8 cellular contexts compared by ENCODE assay signal in the genomic region with DNA sequence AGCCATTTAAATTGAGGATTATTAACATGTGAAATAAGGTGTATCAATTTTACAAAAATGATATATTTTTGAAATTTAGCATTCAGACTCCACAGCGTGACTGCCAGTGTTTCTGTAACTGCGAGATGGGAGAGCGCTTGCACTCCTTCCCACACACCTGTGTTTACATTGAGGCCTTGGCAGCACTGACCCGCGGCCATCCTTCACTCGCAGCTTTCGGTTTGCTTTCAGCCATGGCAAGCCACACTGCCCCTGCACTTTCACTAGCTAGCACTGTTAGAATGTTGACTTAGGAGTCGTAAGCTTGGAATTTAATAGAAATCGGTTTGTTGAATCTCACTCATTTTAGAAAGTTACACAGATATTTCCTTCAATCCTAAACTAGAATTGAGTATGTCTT.
DNase-seq lines count a peak whose midpoint lies in the region; TF ChIP-seq lines count a peak whose summit lies in the region.

No MANE protein-coding gene starts in this region.

- no peak overlapping the region for H3K27ac Mint-ChIP-seq in neural progenitor cell
- H3K27ac Mint-ChIP-seq in activated T-helper 2 cell treated with anti-CD3 and anti-CD28 coated beads, Interferon-gamma antibody, Interleukin-2, Interleukin-4, amounts not matched to agents 10 μg/mL and 5 μg/mL and 100 μg/mL, durations not matched to agents 14 hours and 24 hours and 36 hours = no peak overlapping the region

- no peak overlapping the region for H3K9ac ChIP-seq in duodenal mucosa (ENCODE audit: low read depth in 1 of 2, low read length in 2 of 2)
- H3K9ac ChIP-seq in neural progenitor cell = no peak overlapping the region

- peak overlapping the region; percentile 22 to 33 for H3K4me3 ChIP-seq in duodenal mucosa (ENCODE audit: low read depth in 1 of 2, low read length in 2 of 2)
- no peak overlapping the region for H3K4me3 ChIP-seq in neural progenitor cell

- no peaks in the 10 kb centered on the region for H3K9me3 ChIP-seq in duodenal mucosa (ENCODE audit: control insufficient read depth in 1 of 2, low read length in 2 of 2)
- no peaks in the 10 kb centered on the region for H3K9me3 ChIP-seq in neural progenitor cell (ENCODE audit: low read depth)

- no peaks in the 10 kb centered on the region for H3K36me3 Mint-ChIP-seq in neural progenitor cell
- no peaks in the 10 kb centered on the region for H3K36me3 Mint-ChIP-seq in activated T-helper 2 cell treated with anti-CD3 and anti-CD28 coated beads, Interferon-gamma antibody, Interleukin-2, Interleukin-4, amounts not matched to agents 10 μg/mL and 5 μg/mL and 100 μg/mL, durations not matched to agents 14 hours and 24 hours and 36 hours (ENCODE audit: low read depth)

- H4K20me1 ChIP-seq in neural progenitor cell (ENCODE audit: low read depth) = no peaks in the 10 kb centered on the region

- H3K79me2 ChIP-seq in neural progenitor cell (ENCODE audit: low read depth) = no peaks in the 10 kb centered on the region

- H3K4me1 ChIP-seq in duodenal mucosa (ENCODE audit: control insufficient read depth in 1 of 2, insufficient read depth in 2 of 2, low read length in 2 of 2) = no peaks in the 10 kb centered on the region
- no peaks in the 10 kb centered on the region for H3K4me1 ChIP-seq in neural progenitor cell

- TF ChIP-seq CTCF in neural progenitor cell (IDR thresholded peaks at IDR 0.05) = no peak

- H3F3A ChIP-seq in neural progenitor cell (ENCODE audit: low read depth) = no peaks in the 10 kb centered on the region

- no peaks in the 10 kb centered on the region for H3K9me3 Mint-ChIP-seq in neural progenitor cell
- H3K9me3 Mint-ChIP-seq in activated T-helper 2 cell treated with anti-CD3 and anti-CD28 coated beads, Interferon-gamma antibody, Interleukin-2, Interleukin-4, amounts not matched to agents 10 μg/mL and 5 μg/mL and 100 μg/mL, durations not matched to agents 14 hours and 24 hours and 36 hours = peaks cover 4% of the 10 kb centered on the region

- H3K4me1 Mint-ChIP-seq in neural progenitor cell = peaks cover 2% of the 10 kb centered on the region
- H3K4me1 Mint-ChIP-seq in activated T-helper 2 cell treated with anti-CD3 and anti-CD28 coated beads, Interferon-gamma antibody, Interleukin-2, Interleukin-4, amounts not matched to agents 10 μg/mL and 5 μg/mL and 100 μg/mL, durations not matched to agents 14 hours and 24 hours and 36 hours (ENCODE audit: low read depth) = peaks cover 2% of the 10 kb centered on the region

- H3K36me3 ChIP-seq in duodenal mucosa (ENCODE audit: control insufficient read depth in 1 of 2, insufficient read depth in 2 of 2, low read length in 2 of 2) (no peaks in the 10 kb centered on the region), neural progenitor cell (no peaks in the 10 kb centered on the region)

- H3K27me3 Mint-ChIP-seq in neural progenitor cell (ENCODE audit: insufficient read depth, low read depth) = peaks cover 2% of the 10 kb centered on the region
- peaks cover 2% of the 10 kb centered on the region for H3K27me3 Mint-ChIP-seq in activated T-helper 2 cell treated with anti-CD3 and anti-CD28 coated beads, Interferon-gamma antibody, Interleukin-2, Interleukin-4, amounts not matched to agents 10 μg/mL and 5 μg/mL and 100 μg/mL, durations not matched to agents 14 hours and 24 hours and 36 hours (ENCODE audit: low read depth)

- DNase-seq in GM03348 (ENCODE audit: low spot score) (peak; percentile 16), NCI-H2227 (lab: John Stamatoyannopoulos, UW; ENCODE audit: unreplicated experiment) (peak; percentile 44), neural progenitor cell (ENCODE audit: low spot score) (peak; percentile 32), HUDEP-2 (lab: John Stamatoyannopoulos, UW; ENCODE audit: unreplicated experiment in 76 of 76) (no peak), activated T-cell treated with anti-CD3 and anti-CD28 coated beads for 4 hours (no peak), D341Med (ENCODE audit: low spot score) (no peak)
- DNase-seq in activated T-helper 2 cell treated with anti-CD3 and anti-CD28 coated beads, Interferon-gamma antibody, Interleukin-2, Interleukin-4, amounts not matched to agents 10 μg/mL and 5 μg/mL and 100 μg/mL, durations not matched to agents 14 hours and 24 hours and 36 hours (ENCODE audit: low spot score) = no peak

- intact Hi-C loops in activated T-helper 2 cell treated with anti-CD3 and anti-CD28 coated beads, Interferon-gamma antibody, Interleukin-2, Interleukin-4, amounts not matched to agents 10 μg/mL and 5 μg/mL and 100 μg/mL, durations not matched to agents 14 hours and 24 hours and 36 hours (cut with micrococcal nuclease) = no loop called here

- peak overlapping the region; percentile 92 for H2AFZ ChIP-seq in neural progenitor cell (replicated peaks)

- H3K27ac ChIP-seq in duodenal mucosa (ENCODE audit: low read depth, low read length) (no peak overlapping the region), neural progenitor cell (no peak overlapping the region)

- H3K4me2 ChIP-seq in neural progenitor cell = peak overlapping the region; percentile 34

- H3K4me3 Mint-ChIP-seq in neural progenitor cell = no peak overlapping the region
- H3K4me3 Mint-ChIP-seq in activated T-helper 2 cell treated with anti-CD3 and anti-CD28 coated beads, Interferon-gamma antibody, Interleukin-2, Interleukin-4, amounts not matched to agents 10 μg/mL and 5 μg/mL and 100 μg/mL, durations not matched to agents 14 hours and 24 hours and 36 hours (ENCODE audit: low read depth) = no peak overlapping the region

- no peaks in the 10 kb centered on the region for H3K27me3 ChIP-seq in duodenal mucosa (ENCODE audit: control insufficient read depth in 1 of 2, insufficient read depth in 2 of 2, low read length in 2 of 2)
- no peaks in the 10 kb centered on the region for H3K27me3 ChIP-seq in neural progenitor cell

Comparison
In these comparisons a context has a peak if more than half of its experiments do, and no peak if none do; other contexts are left out.
1. DNase-seq: peak in GM03348 (single experiment), NCI-H2227 (single experiment) and neural progenitor cell (single experiment); none in HUDEP-2 (0 of 76), activated T-cell treated with anti-CD3 and anti-CD28 coated beads for 4 hours (single experiment), activated T-helper 2 cell treated with anti-CD3 and anti-CD28 coated beads, Interferon-gamma antibody, Interleukin-2, Interleukin-4, amounts not matched to agents 10 μg/mL and 5 μg/mL and 100 μg/mL, durations not matched to agents 14 hours and 24 hours and 36 hours (single experiment) and D341Med (single experiment).